ENCODE assay signal across 11 cellular contexts in genomic region chr4:152464030-152464823, GRCh38.
DNase-seq lines count a peak whose midpoint lies in the region; ATAC-seq, FAIRE-seq and TF ChIP-seq lines count a peak whose summit lies in the region.
"Had no signal": no experiment of that assay in that cellular context is flagged by ENCODE, and none has a peak within 500 bp of the region (broad histone marks: within the 10 kb centered on the region; RNA-seq: fewer than 3 reads in every experiment).

No MANE protein-coding gene starts in this region.

- no peak for FAIRE-seq in astrocyte (lab: Jason Lieb, UNC)
- FAIRE-seq: bronchial epithelial cell, islet of Langerhans had no signal

- H3K9me3 Mint-ChIP-seq in activated CD8-positive, alpha-beta memory T cell treated with anti-CD3 and anti-CD28 coated beads, Interleukin-2, amount 10 ng/mL, durations not matched to agents 7 days and 5 days (ENCODE audit: low read depth), result peaks cover 7% of the 10 kb centered on the region
- no peaks in the 10 kb centered on the region for H3K9me3 Mint-ChIP-seq in astrocyte (ENCODE audit: unreplicated experiment)
- no peaks in the 10 kb centered on the region for H3K9me3 Mint-ChIP-seq in stimulated activated memory B cell treated with anti-CD40 and anti-IgM and Interleukin-4, amounts not matched to agents 10 μg/mL and 1 μg/mL and 100 μg/mL, for 72 hours

- H3K9ac ChIP-seq in OCI-LY3 (ENCODE audit: low read length) (no peak overlapping the region), astrocyte (ENCODE audit: low read length) (no peak overlapping the region)

- DNase-seq in activated CD8-positive, alpha-beta memory T cell treated with anti-CD3 and anti-CD28 coated beads, Interleukin-2, amount 10 ng/mL, durations not matched to agents 7 days and 5 days, result no peak
- no peak for DNase-seq in activated CD8-positive, alpha-beta memory T cell treated with anti-CD3 and anti-CD28 coated beads, Interleukin-2, amount 50 U/mL, for 4 hours
- DNase-seq in astrocyte (ENCODE audit: low read depth), result no peak
- DNase-seq in substantia nigra (lab: John Stamatoyannopoulos, UW), result no peak
- DNase-seq in NCI-H2107 treated with DMSO at 0.1 percent for 48 hours (lab: John Stamatoyannopoulos, UW; ENCODE audit: unreplicated experiment), result no peak
- DNase-seq in germinal center (ENCODE audit: low spot score), result no peak
- DNase-seq: NCI-H226 had no signal

- H3K27me3 ChIP-seq in OCI-LY3 (ENCODE audit: low read depth, low read length), result no peaks in the 10 kb centered on the region
- no peaks in the 10 kb centered on the region for H3K27me3 ChIP-seq in astrocyte (ENCODE audit: insufficient read depth, low read length)

- TF ChIP-seq CTCF in OCI-LY3 (IDR thresholded peaks at IDR 0.05; ENCODE audit: low read depth, low read length), result no peak
- TF ChIP-seq CTCF in astrocyte (IDR thresholded peaks at IDR 0.05; ENCODE audit: insufficient read depth, low read depth, low read length), result no peak

- no peaks in the 10 kb centered on the region for H3K9me3 ChIP-seq in OCI-LY3 (ENCODE audit: insufficient read depth, low read length)
- H3K9me3 ChIP-seq in astrocyte (ENCODE audit: insufficient read depth, low read depth, low read length), result no peaks in the 10 kb centered on the region

- H3K79me2 ChIP-seq in OCI-LY3 (ENCODE audit: low read length) (peaks cover 94% of the 10 kb centered on the region), astrocyte (ENCODE audit: insufficient read depth, low read length) (peaks cover 43% of the 10 kb centered on the region)

- H3K4me3 ChIP-seq in OCI-LY3 (ENCODE audit: low read length), result no peak overlapping the region
- H3K4me3 ChIP-seq in astrocyte (ENCODE audit: insufficient read depth, low read depth, low read length), result no peak overlapping the region

- H3K27ac ChIP-seq in OCI-LY3 (ENCODE audit: low read length) (no peak overlapping the region), astrocyte (ENCODE audit: low read depth, low read length) (no peak overlapping the region), substantia nigra (ENCODE audit: low read depth, low read length, poor library complexity, severe bottlenecking) (no peak overlapping the region)

- H3K4me3 Mint-ChIP-seq in activated CD8-positive, alpha-beta memory T cell treated with anti-CD3 and anti-CD28 coated beads, Interleukin-2, amount 10 ng/mL, durations not matched to agents 7 days and 5 days, result no peak overlapping the region
- no peak overlapping the region for H3K4me3 Mint-ChIP-seq in astrocyte (ENCODE audit: unreplicated experiment)
- no peak overlapping the region for H3K4me3 Mint-ChIP-seq in stimulated activated memory B cell treated with anti-CD40 and anti-IgM and Interleukin-4, amounts not matched to agents 10 μg/mL and 1 μg/mL and 100 μg/mL, for 72 hours

- CTCF ChIA-PET in activated CD8-positive, alpha-beta memory T cell treated with anti-CD3 and anti-CD28 coated beads, Interleukin-2, amount 10 ng/mL, durations not matched to agents 7 days and 5 days (lab: Charles Lee), result interaction anchor here (0.8 to 1.6 kb wide), 4 partner anchors 10 to 37 kb away, joined by 3 to 6 read pairs (median 4); no protein-coding TSS in a partner anchor

- H3K36me3 ChIP-seq in OCI-LY3 (replicated peaks; ENCODE audit: low read depth, low read length) (peaks cover 3% of the 10 kb centered on the region), astrocyte (ENCODE audit: insufficient read depth, low read length) (no peaks in the 10 kb centered on the region)

- peak overlapping the region; percentile 70 for H3K27ac Mint-ChIP-seq in activated CD8-positive, alpha-beta memory T cell treated with anti-CD3 and anti-CD28 coated beads, Interleukin-2, amount 10 ng/mL, durations not matched to agents 7 days and 5 days
- H3K27ac Mint-ChIP-seq in astrocyte (ENCODE audit: unreplicated experiment), result peak overlapping the region; percentile 7
- peak overlapping the region; percentile 43 for H3K27ac Mint-ChIP-seq in stimulated activated memory B cell treated with anti-CD40 and anti-IgM and Interleukin-4, amounts not matched to agents 10 μg/mL and 1 μg/mL and 100 μg/mL, for 72 hours

- H4K20me1 ChIP-seq in OCI-LY3 (ENCODE audit: insufficient read depth, low read length) (peaks cover 70% of the 10 kb centered on the region), astrocyte (ENCODE audit: insufficient read depth, low read length) (peaks cover 10% of the 10 kb centered on the region)

- H3K4me1 ChIP-seq in OCI-LY3 (ENCODE audit: low read length) (peaks cover 53% of the 10 kb centered on the region), astrocyte (ENCODE audit: insufficient read depth, low read length) (no peaks in the 10 kb centered on the region)

- H3K36me3 Mint-ChIP-seq in activated CD8-positive, alpha-beta memory T cell treated with anti-CD3 and anti-CD28 coated beads, Interleukin-2, amount 10 ng/mL, durations not matched to agents 7 days and 5 days, result peaks cover 22% of the 10 kb centered on the region
- peaks cover 2% of the 10 kb centered on the region for H3K36me3 Mint-ChIP-seq in astrocyte (ENCODE audit: low read depth, unreplicated experiment)
- H3K36me3 Mint-ChIP-seq in stimulated activated memory B cell treated with anti-CD40 and anti-IgM and Interleukin-4, amounts not matched to agents 10 μg/mL and 1 μg/mL and 100 μg/mL, for 72 hours, result peaks cover 6% of the 10 kb centered on the region

- H3K4me2 ChIP-seq in OCI-LY3 (ENCODE audit: low read length), result peak overlapping the region; percentile 10
- H3K4me2 ChIP-seq in astrocyte (ENCODE audit: low read length), result no peak overlapping the region

- peaks cover 55% of the 10 kb centered on the region for H3K4me1 Mint-ChIP-seq in activated CD8-positive, alpha-beta memory T cell treated with anti-CD3 and anti-CD28 coated beads, Interleukin-2, amount 10 ng/mL, durations not matched to agents 7 days and 5 days
- H3K4me1 Mint-ChIP-seq in astrocyte (ENCODE audit: low read depth, unreplicated experiment), result peaks cover 27% of the 10 kb centered on the region
- H3K4me1 Mint-ChIP-seq in stimulated activated memory B cell treated with anti-CD40 and anti-IgM and Interleukin-4, amounts not matched to agents 10 μg/mL and 1 μg/mL and 100 μg/mL, for 72 hours, result peaks cover 69% of the 10 kb centered on the region

- no peaks in the 10 kb centered on the region for H3K27me3 Mint-ChIP-seq in activated CD8-positive, alpha-beta memory T cell treated with anti-CD3 and anti-CD28 coated beads, Interleukin-2, amount 10 ng/mL, durations not matched to agents 7 days and 5 days
- H3K27me3 Mint-ChIP-seq in astrocyte (ENCODE audit: low read depth, unreplicated experiment), result no peaks in the 10 kb centered on the region
- H3K27me3 Mint-ChIP-seq in stimulated activated memory B cell treated with anti-CD40 and anti-IgM and Interleukin-4, amounts not matched to agents 10 μg/mL and 1 μg/mL and 100 μg/mL, for 72 hours, result no peaks in the 10 kb centered on the region

- H2AFZ ChIP-seq in OCI-LY3 (ENCODE audit: low read depth, low read length) (no peak overlapping the region), astrocyte (ENCODE audit: low read depth, low read length) (no peak overlapping the region)

- ATAC-seq in activated CD8-positive, alpha-beta memory T cell treated with anti-CD3 and anti-CD28 coated beads, Interleukin-2, amount 10 ng/mL, durations not matched to agents 7 days and 5 days, result peak; percentile 48
- no peak for ATAC-seq in stimulated activated memory B cell treated with anti-CD40 and anti-IgM and Interleukin-4, amounts not matched to agents 10 μg/mL and 1 μg/mL and 100 μg/mL, for 72 hours

Comparison
In these comparisons a context has a peak if more than half of its experiments do, and no peak if none do; other contexts are left out.
1. H3K27ac Mint-ChIP-seq: peak in every context shown above with its lines; median percentile 70 in activated CD8-positive, alpha-beta memory T cell treated with anti-CD3 and anti-CD28 coated beads, Interleukin-2, amount 10 ng/mL, durations not matched to agents 7 days and 5 days; 43 in stimulated activated memory B cell treated with anti-CD40 and anti-IgM and Interleukin-4, amounts not matched to agents 10 μg/mL and 1 μg/mL and 100 μg/mL, for 72 hours; 7 in astrocyte.